ENCODE assay signal across 1 cellular context in genomic region chr1:151166506-151166956, GRCh38.
TF ChIP-seq lines count a peak whose summit lies in the region.

No MANE protein-coding gene starts in this region.

TF ChIP-seq in HCT116, 20 proteins besides CTCF, POLR2A, EP300 and RAD21 (continued from another document):
- TF ChIP-seq ZNF274 (IDR thresholded peaks at IDR 0.05; ENCODE audit: low read depth, low read length): no peak
- no peak for TF ChIP-seq YY1 (IDR thresholded peaks at IDR 0.05; ENCODE audit: extremely low read depth, insufficient replicate concordance, low read depth, low read length)
- no peak for TF ChIP-seq JUND (IDR thresholded peaks at IDR 0.05)
- no peak for TF ChIP-seq CBX3 (IDR thresholded peaks at IDR 0.05; ENCODE audit: low read depth)
- TF ChIP-seq EZH2phosphoT487 (IDR thresholded peaks at IDR 0.05; ENCODE audit: borderline replicate concordance): no peak
- no peak for TF ChIP-seq ATF3 (IDR thresholded peaks at IDR 0.05)
- no peak for TF ChIP-seq SRF (IDR thresholded peaks at IDR 0.05; ENCODE audit: low read depth)
- no peak for TF ChIP-seq SP1 (IDR thresholded peaks at IDR 0.05; ENCODE audit: low read depth)
- TF ChIP-seq ZFX (IDR thresholded peaks at IDR 0.05): no peak
- TF ChIP-seq ZBTB33 (IDR thresholded peaks at IDR 0.05; ENCODE audit: extremely low read depth, insufficient replicate concordance, low read length): no peak
- no peak for TF ChIP-seq EGR1 (IDR thresholded peaks at IDR 0.05; ENCODE audit: low read depth)
